ENCODE assay signal across 8 cellular contexts in genomic region chr10:30736685-30737232, GRCh38.
DNase-seq lines count a peak whose midpoint lies in the region; ATAC-seq and TF ChIP-seq lines count a peak whose summit lies in the region.

No MANE protein-coding gene starts in this region.

- peaks cover 5% of the 10 kb centered on the region for H3K4me1 Mint-ChIP-seq in nephron progenitor cell

- H3K4me3 Mint-ChIP-seq in nephron progenitor cell: no peak overlapping the region

- DNase-seq in GM10266 (ENCODE audit: extremely low spot score): peak; percentile 64
- DNase-seq in HL-60 (ENCODE audit: low read depth in 1 of 2, low spot score in 1 of 2): peak; percentile 6 to 54
- DNase-seq in amniotic epithelial cell (ENCODE audit: low read depth): peak; percentile 100
- DNase-seq in nephron progenitor cell: no peak
- no peak for DNase-seq in cerebellar nuclear complex (lab: John Stamatoyannopoulos, UW)
- DNase-seq in NCI-H1930 (lab: John Stamatoyannopoulos, UW): no peak
- no peak for DNase-seq in ecto neural progenitor cell (ENCODE audit: low spot score)

- H3K27me3 ChIP-seq in HL-60 (ENCODE audit: insufficient read depth, poor library complexity, severe bottlenecking): no peaks in the 10 kb centered on the region

- H3K27me3 Mint-ChIP-seq in nephron progenitor cell (ENCODE audit: low read depth, poor library complexity): peaks cover 8% of the 10 kb centered on the region

- peaks cover 3% of the 10 kb centered on the region for H3K9me3 Mint-ChIP-seq in nephron progenitor cell

- TF ChIP-seq CTCF in GM10266 (IDR thresholded peaks at IDR 0.05; ENCODE audit: control insufficient read depth, insufficient read depth, low read depth, missing control alignments) (no peak), HL-60 (IDR thresholded peaks at IDR 0.05; ENCODE audit: insufficient read depth, low read length) (no peak), nephron progenitor cell (IDR thresholded peaks at IDR 0.05) (no peak)

- no peaks in the 10 kb centered on the region for H3K36me3 Mint-ChIP-seq in nephron progenitor cell (ENCODE audit: low read depth)

- no peak overlapping the region for H3K4me3 ChIP-seq in HL-60 (replicated peaks; ENCODE audit: insufficient read depth, low read length)

- peak; percentile 72 for ATAC-seq in GM21526 (IDR thresholded peaks at IDR 0.05; ENCODE audit: low FRiP score, unreplicated experiment)

- no peak overlapping the region for H3K27ac ChIP-seq in HL-60 (replicated peaks)

- H3K27ac Mint-ChIP-seq in nephron progenitor cell: peak overlapping the region; percentile 55

Comparison
In these comparisons a context has a peak if more than half of its experiments do, and no peak if none do; other contexts are left out.
1. DNase-seq: peak in GM10266 (single experiment), HL-60 (2 of 2) and amniotic epithelial cell (single experiment); none in nephron progenitor cell (single experiment), cerebellar nuclear complex (0 of 2), NCI-H1930 (0 of 2) and ecto neural progenitor cell (single experiment).